21 cellular contexts compared by ENCODE assay signal in the genomic region with DNA sequence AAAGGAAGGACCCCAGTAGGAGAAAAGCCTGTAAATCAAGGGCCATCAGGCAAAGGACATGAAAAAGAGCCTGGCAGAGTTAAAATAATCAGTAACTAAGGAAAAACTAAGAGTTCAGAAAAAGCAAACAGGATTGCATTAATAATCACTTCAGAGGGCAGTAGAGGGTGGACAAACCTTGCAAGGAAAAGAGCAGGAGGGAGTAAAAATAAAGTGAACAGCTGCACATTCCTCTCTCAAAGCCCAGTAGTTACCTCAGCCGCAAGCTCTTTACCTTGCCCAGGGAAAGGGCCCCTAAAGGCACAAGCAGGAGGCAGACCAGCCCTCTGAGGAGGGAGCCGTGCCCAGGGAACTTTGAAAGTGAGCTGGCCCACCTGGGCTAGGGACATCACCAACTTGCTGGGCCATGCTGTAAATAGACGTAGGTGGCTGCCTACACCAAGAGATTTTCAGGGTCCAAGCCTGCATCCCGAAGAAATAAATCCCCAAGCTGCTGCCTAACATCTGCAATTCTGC.
DNase-seq lines count a peak whose midpoint lies in the region; FAIRE-seq and TF ChIP-seq lines count a peak whose summit lies in the region.
"Had no signal": no experiment of that assay in that cellular context is flagged by ENCODE, and none has a peak within 500 bp of the region (broad histone marks: within the 10 kb centered on the region; RNA-seq: fewer than 3 reads in every experiment).

No MANE protein-coding gene starts in this region.

- no peak overlapping the region for H2BK15ac ChIP-seq in mesenchymal stem cell (ENCODE audit: low read depth, poor library complexity, severe bottlenecking)

- no peak for FAIRE-seq in GM19239 (lab: Jason Lieb, UNC)
- FAIRE-seq: G401.6, GM12891, HepG2 had no signal

- H3K4ac ChIP-seq in mesenchymal stem cell (ENCODE audit: low read depth in 1 of 2, low read length in 2 of 2) = no peak overlapping the region

- H3K4me2 ChIP-seq in mesenchymal stem cell (ENCODE audit: low read length, poor library complexity, severe bottlenecking) = peak overlapping the region; percentile 47
- H3K4me2 ChIP-seq: KMS-11 had no signal

- peak; percentile 14 for TF ChIP-seq CTCF in epithelial cell of proximal tubule (conservative IDR thresholded peaks at IDR 0.05; ENCODE audit: low read depth, low read length)
- TF ChIP-seq CTCF in tibial artery (IDR thresholded peaks at IDR 0.05) = no peak

- no peak overlapping the region for H2BK12ac ChIP-seq in mesenchymal stem cell (ENCODE audit: low read length in 2 of 2)

- no peak overlapping the region for H3K18ac ChIP-seq in mesenchymal stem cell (ENCODE audit: low read depth in 1 of 2, low read length in 2 of 2)

- H3K4me3 ChIP-seq in epithelial cell of proximal tubule (ENCODE audit: low read depth, low read length) (no peak overlapping the region), mesenchymal stem cell (ENCODE audit: insufficient read depth in 1 of 2, low read depth in 1 of 2, low read length in 2 of 2) (no peak overlapping the region), tibial artery (no peak overlapping the region)
- H3K4me3 ChIP-seq: MG63 had no signal

- H3K27ac ChIP-seq in mesenchymal stem cell (ENCODE audit: low read length, poor library complexity, severe bottlenecking) = peak overlapping the region; percentile 92
- H3K27ac ChIP-seq in tibial artery = peak overlapping the region; percentile 53 to 58
- H3K27ac ChIP-seq: KMS-11 had no signal

- no peak overlapping the region for H4K91ac ChIP-seq in mesenchymal stem cell (ENCODE audit: low read length)

- H3K9ac ChIP-seq in mesenchymal stem cell (ENCODE audit: low read length) = no peak overlapping the region
- H3K9ac ChIP-seq: KMS-11 had no signal

- no peaks in the 10 kb centered on the region for H3K79me1 ChIP-seq in mesenchymal stem cell (replicated peaks; ENCODE audit: low read length, poor library complexity, severe bottlenecking)

- H3K14ac ChIP-seq in mesenchymal stem cell (ENCODE audit: low read length in 2 of 2) = no peak overlapping the region

- intact Hi-C loops in tibial artery (cut with DNase I; ENCODE audit: low total_unique reads) = no loop called here

- H3K4me1 ChIP-seq in mesenchymal stem cell (ENCODE audit: control insufficient read depth, insufficient read depth, low read depth, low read length) (peaks cover 5% of the 10 kb centered on the region), tibial artery (peaks cover 0 to 55% (median 25%) of the 10 kb centered on the region in 4 donors)

- no peak overlapping the region for H2AK5ac ChIP-seq in mesenchymal stem cell (ENCODE audit: low read length, severe bottlenecking)

- DNase-seq in LHCN-M2 (ENCODE audit: low read depth) = peak; percentile 30
- no peak for DNase-seq in epithelial cell of proximal tubule (ENCODE audit: low read depth)
- DNase-seq in mesenchymal stem cell = no peak
- no peak for DNase-seq in tibial artery
- DNase-seq in GM19239 (ENCODE audit: insufficient read length, low spot score) = no peak
- no peak for DNase-seq in ecto neural progenitor cell (ENCODE audit: low spot score)
- no peak for DNase-seq in NK-92 (lab: John Stamatoyannopoulos, UW; ENCODE audit: unreplicated experiment)
- DNase-seq: Calu3; CD4-positive, CD25-positive, alpha-beta regulatory T cell; DMS79; GOT3; HFFc6; MG63; NCI-H1092 treated with DMSO at 0.1 percent for 48 hours; NCI-H1694; NCI-H748 treated with DMSO at 0.1 percent for 48 hours; Right ventricle myocardium superior had no signal

- no peak overlapping the region for H3K23ac ChIP-seq in mesenchymal stem cell (ENCODE audit: low read length in 2 of 2)

- no peak overlapping the region for H2BK120ac ChIP-seq in mesenchymal stem cell (ENCODE audit: low read depth, low read length)

- H2AFZ ChIP-seq in mesenchymal stem cell (ENCODE audit: low read depth, low read length) = no peak overlapping the region

- no peaks in the 10 kb centered on the region for H3K9me3 ChIP-seq in mesenchymal stem cell (ENCODE audit: control insufficient read depth, low read length)
- H3K9me3 ChIP-seq in tibial artery = no peaks in the 10 kb centered on the region
- H3K9me3 ChIP-seq: MG63 had no signal

- H3K27me3 ChIP-seq in mesenchymal stem cell (ENCODE audit: control insufficient read depth in 1 of 2, insufficient read depth in 1 of 2, low read length in 2 of 2) (no peaks in the 10 kb centered on the region), tibial artery (no peaks in the 10 kb centered on the region)
- H3K27me3 ChIP-seq: MG63 had no signal

- no peak overlapping the region for H4K8ac ChIP-seq in mesenchymal stem cell (ENCODE audit: low read length)

- 67% methylated on average over 4 of the region's 4 CpGs for WGBS in mesenchymal stem cell

- H2BK5ac ChIP-seq in mesenchymal stem cell (ENCODE audit: low read depth, low read length, poor library complexity, severe bottlenecking) = no peak overlapping the region

- H3K36me3 ChIP-seq in mesenchymal stem cell (ENCODE audit: control insufficient read depth in 1 of 2, insufficient read depth in 2 of 2, low read depth in 1 of 2, low read length in 2 of 2) = no peaks in the 10 kb centered on the region
- H3K36me3 ChIP-seq in tibial artery = no peaks in the 10 kb centered on the region
- H3K36me3 ChIP-seq: MG63 had no signal
